ENCODE assay signal across 8 cellular contexts in genomic region chr16:67029249-67030096, GRCh38. TPM values are rescaled to one million over a fixed set of nuclear protein-coding genes. Genes with fewer than 3 reads are reported as not detected.
A peak's percentile ranks its signal among the peaks of the same experiment; 100 is the strongest.
DNase-seq lines count a peak whose midpoint lies in the region; ATAC-seq and TF ChIP-seq lines count a peak whose summit lies in the region.

No MANE protein-coding gene starts in this region.

- peaks cover 44% of the 10 kb centered on the region for H3K36me3 ChIP-seq in DND-41 (ENCODE audit: insufficient read depth, low read length)

- no peak for TF ChIP-seq CTCF in DND-41 (IDR thresholded peaks at IDR 0.05; ENCODE audit: borderline replicate concordance, extremely low read depth, low read length, poor library complexity, severe bottlenecking)
- no peak for TF ChIP-seq CTCF in choroid plexus epithelial cell (conservative IDR thresholded peaks at IDR 0.05; ENCODE audit: low read depth, low read length)

- DNase-seq in DND-41: peak; percentile 60
- peak; percentile 32 for DNase-seq in activated CD4-positive, alpha-beta T cell treated with anti-CD3 and anti-CD28 coated beads for 1 hour
- DNase-seq in choroid plexus epithelial cell (ENCODE audit: low read depth): peak; percentile 62
- peak; percentile 57 to 77 for DNase-seq in left colon
- DNase-seq in stimulated activated CD4-positive, alpha-beta T cell treated with anti-CD3 and anti-CD28 coated beads, Interleukin-2, amount 100 ng/mL, for 24 hours: peak; percentile 65 to 71
- no peak for DNase-seq in inferior parietal cortex (ENCODE audit: extremely low spot score)

- H3K9me3 Mint-ChIP-seq in IgD-negative memory B cell: no peaks in the 10 kb centered on the region

- ATAC-seq in DND-41 (ENCODE audit: insufficient read depth, low read depth) (peak; percentile 41), GM21423 (IDR thresholded peaks at IDR 0.05; ENCODE audit: unreplicated experiment) (peak; percentile 44), left colon (peak; percentile 69)

- peak overlapping the region; percentile 78 for H3K27ac ChIP-seq in DND-41 (ENCODE audit: low read length)

- H3K27me3 ChIP-seq in DND-41 (ENCODE audit: insufficient read depth, low read length, poor library complexity): no peaks in the 10 kb centered on the region

- H3K9me3 ChIP-seq in DND-41 (ENCODE audit: insufficient read depth, low read length, severe bottlenecking): no peaks in the 10 kb centered on the region

- peak overlapping the region; percentile 71 for H3K4me2 ChIP-seq in DND-41 (ENCODE audit: insufficient read depth, low read length)

- intact Hi-C loops in left colon (cut with DNase I, micrococcal nuclease): no loop called here

- H3K36me3 Mint-ChIP-seq in IgD-negative memory B cell: no peaks in the 10 kb centered on the region

- peaks cover 40% of the 10 kb centered on the region for H4K20me1 ChIP-seq in DND-41 (ENCODE audit: insufficient read depth, low read length)

- peak overlapping the region; percentile 96 for H3K9ac ChIP-seq in DND-41 (ENCODE audit: low read depth, low read length)

- H3K4me1 Mint-ChIP-seq in IgD-negative memory B cell: peaks cover 14 to 29% (median 20%) of the 10 kb centered on the region in 3 donors

- H3K4me3 Mint-ChIP-seq in IgD-negative memory B cell: peak overlapping the region; percentile 89 to 98 (median 95)

- peak overlapping the region; percentile 41 to 84 for H3K4me3 ChIP-seq in DND-41 (ENCODE audit: low read depth in 1 of 2, low read length in 2 of 2)
- peak overlapping the region; percentile 80 for H3K4me3 ChIP-seq in choroid plexus epithelial cell (ENCODE audit: low read depth, low read length)

- H3K79me2 ChIP-seq in DND-41 (ENCODE audit: insufficient read depth, low read length): peaks cover 61% of the 10 kb centered on the region

- H3K27me3 Mint-ChIP-seq in IgD-negative memory B cell: no peaks in the 10 kb centered on the region

- H2AFZ ChIP-seq in DND-41 (ENCODE audit: low read depth, low read length): peak overlapping the region; percentile 66

- H3K4me1 ChIP-seq in DND-41 (ENCODE audit: insufficient read depth, low read length): peaks cover 46% of the 10 kb centered on the region

- H3K27ac Mint-ChIP-seq in IgD-negative memory B cell: peak overlapping the region; percentile 80 to 95 (median 90)

RNA-seq across cellular contexts. Expression of gene CBFB, which starts 0.5 kb away (rescaled TPM):
- polyA plus RNA-seq in IgD-negative memory B cell: 43.3 TPM
- total RNA-seq in left colon: 10 to 100 TPM; 25.8 to 27.0 TPM

RNA-seq across cellular contexts. Expression of gene CES4A, which starts 41.1 kb away (rescaled TPM):
- polyA plus RNA-seq in IgD-negative memory B cell: 1.4 TPM
- total RNA-seq in left colon: 10 to 100 TPM in 1 of 2 donors, 1 to 10 TPM in 1; 6.6 to 12.1 TPM
